8 cellular contexts compared by ENCODE assay signal in genomic region chr2:237060518-237061312, GRCh38. TPM values are rescaled to one million over a fixed set of nuclear protein-coding genes. Genes with fewer than 3 reads are reported as not detected.
DNase-seq lines count a peak whose midpoint lies in the region; ATAC-seq and TF ChIP-seq lines count a peak whose summit lies in the region.

No MANE protein-coding gene starts in this region.

- DNase-seq in AG08395 (ENCODE audit: low spot score): peak; percentile 80
- DNase-seq in NCI-H2196 (lab: John Stamatoyannopoulos, UW; ENCODE audit: unreplicated experiment): peak; percentile 76
- peak; percentile 67 for DNase-seq in amniotic stem cell (lab: John Stamatoyannopoulos, UW)
- no peak for DNase-seq in left ventricle myocardium superior
- peak; percentile 62 for DNase-seq in renal cortical epithelial cell (ENCODE audit: low read depth)
- DNase-seq in posterior vena cava (ENCODE audit: low spot score): no peak

- intact Hi-C loops in left ventricle myocardium superior (cut with micrococcal nuclease): loop anchor here (5.0 kb wide), 1 partner anchor 708 kb away; no protein-coding TSS in a partner anchor
- intact Hi-C loops in posterior vena cava (cut with DNase I): loop anchor here (5.0 kb wide), 1 partner anchor 708 kb away; no protein-coding TSS in a partner anchor

- ATAC-seq in left ventricle myocardium superior (peak; percentile 79), GM18861 (IDR thresholded peaks at IDR 0.05; ENCODE audit: unreplicated experiment) (no peak)

- TF ChIP-seq CTCF in GM12873 (IDR thresholded peaks at IDR 0.05; ENCODE audit: insufficient read depth, low read depth, low read length, missing control alignments): peak; percentile 70

RNA-seq across cellular contexts. Expression of gene COPS8, which starts 25.0 kb away (rescaled TPM):
- total RNA-seq in left ventricle myocardium superior: 90.7 TPM
- 108 and 170 TPM in 2 replicates for total RNA-seq in renal cortical epithelial cell
- total RNA-seq in posterior vena cava: 10 to 100 TPM; 55.6 to 57.1 TPM

Comparison
In these comparisons a context has a peak if more than half of its experiments do, and no peak if none do; other contexts are left out.
1. DNase-seq: peak in AG08395 (single experiment), NCI-H2196 (single experiment), amniotic stem cell (single experiment) and renal cortical epithelial cell (single experiment); none in left ventricle myocardium superior (single experiment) and posterior vena cava (single experiment).